ENCODE assay signal across 1 cellular context in the genomic region with DNA sequence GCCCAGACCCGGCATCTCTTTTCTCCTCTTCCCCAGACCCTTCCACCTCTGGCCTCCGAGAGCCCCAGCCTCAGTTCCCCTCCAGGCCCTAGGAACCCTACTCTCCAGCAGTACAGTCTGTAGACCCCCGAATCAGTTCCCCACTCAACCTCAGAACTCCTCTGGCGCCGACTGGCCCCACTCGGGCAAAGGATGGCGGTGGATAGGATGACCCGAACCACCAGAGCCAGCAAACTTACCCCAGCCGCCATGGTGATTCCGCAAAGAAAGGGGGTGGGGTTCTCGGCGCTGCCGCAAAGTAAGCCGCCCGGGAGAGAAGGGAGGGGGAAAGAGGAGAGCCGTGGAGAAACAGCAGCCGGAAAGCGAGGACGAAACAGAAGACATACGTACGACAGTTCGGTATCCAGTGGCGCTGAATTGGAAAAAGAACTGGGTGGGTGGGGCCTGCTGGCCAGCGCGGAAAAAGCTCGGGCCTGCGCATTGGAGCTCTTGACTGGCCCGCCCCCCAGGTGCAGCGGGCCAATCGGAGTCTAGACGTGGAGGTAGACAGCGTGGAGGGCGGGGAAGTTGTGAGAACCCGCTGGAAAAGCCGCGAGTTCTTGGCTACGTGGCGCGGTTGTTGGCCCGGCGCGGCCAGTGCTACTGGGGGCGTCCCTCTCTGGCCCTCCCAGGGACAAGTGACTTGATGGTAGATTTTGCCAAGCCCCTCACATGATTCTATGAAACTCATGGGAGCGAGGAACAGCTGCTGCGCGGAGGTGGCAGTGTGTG.
A peak's percentile ranks its signal among the peaks of the same experiment; 100 is the strongest.
TF ChIP-seq lines count a peak whose summit lies in the region.

A gene with protein sequence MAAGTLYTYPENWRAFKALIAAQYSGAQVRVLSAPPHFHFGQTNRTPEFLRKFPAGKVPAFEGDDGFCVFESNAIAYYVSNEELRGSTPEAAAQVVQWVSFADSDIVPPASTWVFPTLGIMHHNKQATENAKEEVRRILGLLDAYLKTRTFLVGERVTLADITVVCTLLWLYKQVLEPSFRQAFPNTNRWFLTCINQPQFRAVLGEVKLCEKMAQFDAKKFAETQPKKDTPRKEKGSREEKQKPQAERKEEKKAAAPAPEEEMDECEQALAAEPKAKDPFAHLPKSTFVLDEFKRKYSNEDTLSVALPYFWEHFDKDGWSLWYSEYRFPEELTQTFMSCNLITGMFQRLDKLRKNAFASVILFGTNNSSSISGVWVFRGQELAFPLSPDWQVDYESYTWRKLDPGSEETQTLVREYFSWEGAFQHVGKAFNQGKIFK (minus strand): TSS at position 300 of the 771 bp plus-strand sequence. CDS start 49 bp downstream, at position 251.

TF ChIP-seq in K562, 482 proteins besides CTCF, POLR2A, EP300 and RAD21 (continued from another document and continues in another):
- TF ChIP-seq IFI16 (CRISPR knock-in tag; IDR thresholded peaks at IDR 0.05) (no peak), MCM3 (IDR thresholded peaks at IDR 0.05) (no peak), RFX5 (IDR thresholded peaks at IDR 0.05; ENCODE audit: low read depth, low read length) (no peak), BCOR (IDR thresholded peaks at IDR 0.05) (peak; percentile 82), CBX1 (IDR thresholded peaks at IDR 0.05; ENCODE audit: low read depth) (no peak), ESRRA (IDR thresholded peaks at IDR 0.05; ENCODE audit: borderline replicate concordance, low read depth) (peak; percentile 11), ZBTB1 (CRISPR knock-in tag; IDR thresholded peaks at IDR 0.05; ENCODE audit: borderline replicate concordance, low read depth) (no peak; the same call in 1 of the 2 replicates), ZFP36 (IDR thresholded peaks at IDR 0.05; ENCODE audit: low read depth, low read length, partially characterized antibody) (no peak), YBX1 (IDR thresholded peaks at IDR 0.05) (no peak), ZNF589 (CRISPR knock-in tag; IDR thresholded peaks at IDR 0.05; ENCODE audit: low read depth) (no peak), ZNF175 (CRISPR knock-in tag; IDR thresholded peaks at IDR 0.05; ENCODE audit: low read depth) (no peak), POLR2AphosphoS2 (IDR thresholded peaks at IDR 0.05; ENCODE audit: low read length) (peak; percentile 91), ZBTB8A (IDR thresholded peaks at IDR 0.05; ENCODE audit: partially characterized antibody) (no peak), U2AF1 (optimal IDR thresholded peaks at IDR 0.05; ENCODE audit: low read depth, low read length) (no peak), RBM22 (IDR thresholded peaks at IDR 0.05; ENCODE audit: low read depth, low read length, poor library complexity, severe bottlenecking) (no peak), FOXJ3 (CRISPR knock-in tag; IDR thresholded peaks at IDR 0.05) (no peak), SMARCA4 (IDR thresholded peaks at IDR 0.05) (no peak), ZNF764 (CRISPR knock-in tag; IDR thresholded peaks at IDR 0.05; ENCODE audit: low read depth) (no peak), SIN3B (IDR thresholded peaks at IDR 0.05; ENCODE audit: low read depth) (no peak), KLF16 (IDR thresholded peaks at IDR 0.05) (no peak), TOE1 (IDR thresholded peaks at IDR 0.05; ENCODE audit: borderline replicate concordance) (peak; percentile 60), TOE1 (CRISPR knock-in tag; IDR thresholded peaks at IDR 0.05; ENCODE audit: borderline replicate concordance, low read depth) (0 out of 2 replicates have a peak, but pooled peaks have one; percentile 43), L3MBTL2 (IDR thresholded peaks at IDR 0.05) (no peak), PML (IDR thresholded peaks at IDR 0.05; ENCODE audit: low read length) (peak; percentile 80), ZC3H4 (CRISPR knock-in tag; IDR thresholded peaks at IDR 0.05; ENCODE audit: borderline replicate concordance) (no peak), TCFL5 (CRISPR knock-in tag; conservative IDR thresholded peaks at IDR 0.05) (no peak), MTF1 (CRISPR knock-in tag; IDR thresholded peaks at IDR 0.05; ENCODE audit: borderline replicate concordance) (no peak), ELF2 (CRISPR knock-in tag; IDR thresholded peaks at IDR 0.05) (0 out of 2 replicates have a peak, but pooled peaks have one; percentile 67), ZNF41 (CRISPR knock-in tag; conservative IDR thresholded peaks at IDR 0.05) (no peak), ZNF408 (CRISPR knock-in tag; IDR thresholded peaks at IDR 0.05; ENCODE audit: low read depth) (no peak), ZNF695 (CRISPR knock-in tag; IDR thresholded peaks at IDR 0.05) (no peak), ZNF23 (CRISPR knock-in tag; IDR thresholded peaks at IDR 0.05) (no peak), ATF7 (IDR thresholded peaks at IDR 0.05) (peak; percentile 76; the same call in 1 of the 2 replicates), CHCHD3 (CRISPR knock-in tag; IDR thresholded peaks at IDR 0.05) (no peak), SMAD1 (IDR thresholded peaks at IDR 0.05; ENCODE audit: low read depth, low read length, partially characterized antibody) (peak; percentile 71), ZNF57 (CRISPR knock-in tag; IDR thresholded peaks at IDR 0.05) (no peak), HIVEP1 (CRISPR knock-in tag; IDR thresholded peaks at IDR 0.05) (no peak), CBFA2T3 (IDR thresholded peaks at IDR 0.05) (no peak), NFIC (IDR thresholded peaks at IDR 0.05) (peak; percentile 34; the same call in 1 of the 2 replicates), NFE2L1 (tag; IDR thresholded peaks at IDR 0.05; ENCODE audit: borderline replicate concordance, low read depth) (no peak), MAFF (IDR thresholded peaks at IDR 0.05; ENCODE audit: low read length) (no peak), MEF2A (IDR thresholded peaks at IDR 0.05; ENCODE audit: control insufficient read depth, low read depth, low read length) (no peak), SMARCE1 (IDR thresholded peaks at IDR 0.05) (peak; percentile 56), FOXK1 (CRISPR knock-in tag; IDR thresholded peaks at IDR 0.05; ENCODE audit: borderline replicate concordance) (0 out of 2 replicates have a peak, but pooled peaks have one; percentile 15), SRSF7 (optimal IDR thresholded peaks at IDR 0.05; ENCODE audit: low read depth, low read length) (no peak), ZNF165 (CRISPR knock-in tag; IDR thresholded peaks at IDR 0.05; ENCODE audit: borderline replicate concordance) (no peak)
- TF ChIP-seq, protein P1, sequence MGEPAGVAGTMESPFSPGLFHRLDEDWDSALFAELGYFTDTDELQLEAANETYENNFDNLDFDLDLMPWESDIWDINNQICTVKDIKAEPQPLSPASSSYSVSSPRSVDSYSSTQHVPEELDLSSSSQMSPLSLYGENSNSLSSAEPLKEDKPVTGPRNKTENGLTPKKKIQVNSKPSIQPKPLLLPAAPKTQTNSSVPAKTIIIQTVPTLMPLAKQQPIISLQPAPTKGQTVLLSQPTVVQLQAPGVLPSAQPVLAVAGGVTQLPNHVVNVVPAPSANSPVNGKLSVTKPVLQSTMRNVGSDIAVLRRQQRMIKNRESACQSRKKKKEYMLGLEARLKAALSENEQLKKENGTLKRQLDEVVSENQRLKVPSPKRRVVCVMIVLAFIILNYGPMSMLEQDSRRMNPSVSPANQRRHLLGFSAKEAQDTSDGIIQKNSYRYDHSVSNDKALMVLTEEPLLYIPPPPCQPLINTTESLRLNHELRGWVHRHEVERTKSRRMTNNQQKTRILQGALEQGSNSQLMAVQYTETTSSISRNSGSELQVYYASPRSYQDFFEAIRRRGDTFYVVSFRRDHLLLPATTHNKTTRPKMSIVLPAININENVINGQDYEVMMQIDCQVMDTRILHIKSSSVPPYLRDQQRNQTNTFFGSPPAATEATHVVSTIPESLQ (CRISPR knock-in tag; IDR thresholded peaks at IDR 0.05), result 0 out of 2 replicates have a peak, but pooled peaks have one; percentile 58
- TF ChIP-seq, protein P2, sequence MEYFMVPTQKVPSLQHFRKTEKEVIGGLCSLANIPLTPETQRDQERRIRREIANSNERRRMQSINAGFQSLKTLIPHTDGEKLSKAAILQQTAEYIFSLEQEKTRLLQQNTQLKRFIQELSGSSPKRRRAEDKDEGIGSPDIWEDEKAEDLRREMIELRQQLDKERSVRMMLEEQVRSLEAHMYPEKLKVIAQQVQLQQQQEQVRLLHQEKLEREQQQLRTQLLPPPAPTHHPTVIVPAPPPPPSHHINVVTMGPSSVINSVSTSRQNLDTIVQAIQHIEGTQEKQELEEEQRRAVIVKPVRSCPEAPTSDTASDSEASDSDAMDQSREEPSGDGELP (CRISPR knock-in tag; IDR thresholded peaks at IDR 0.05; ENCODE audit: borderline replicate concordance), result peak; percentile 82
- TF ChIP-seq, protein P3, sequence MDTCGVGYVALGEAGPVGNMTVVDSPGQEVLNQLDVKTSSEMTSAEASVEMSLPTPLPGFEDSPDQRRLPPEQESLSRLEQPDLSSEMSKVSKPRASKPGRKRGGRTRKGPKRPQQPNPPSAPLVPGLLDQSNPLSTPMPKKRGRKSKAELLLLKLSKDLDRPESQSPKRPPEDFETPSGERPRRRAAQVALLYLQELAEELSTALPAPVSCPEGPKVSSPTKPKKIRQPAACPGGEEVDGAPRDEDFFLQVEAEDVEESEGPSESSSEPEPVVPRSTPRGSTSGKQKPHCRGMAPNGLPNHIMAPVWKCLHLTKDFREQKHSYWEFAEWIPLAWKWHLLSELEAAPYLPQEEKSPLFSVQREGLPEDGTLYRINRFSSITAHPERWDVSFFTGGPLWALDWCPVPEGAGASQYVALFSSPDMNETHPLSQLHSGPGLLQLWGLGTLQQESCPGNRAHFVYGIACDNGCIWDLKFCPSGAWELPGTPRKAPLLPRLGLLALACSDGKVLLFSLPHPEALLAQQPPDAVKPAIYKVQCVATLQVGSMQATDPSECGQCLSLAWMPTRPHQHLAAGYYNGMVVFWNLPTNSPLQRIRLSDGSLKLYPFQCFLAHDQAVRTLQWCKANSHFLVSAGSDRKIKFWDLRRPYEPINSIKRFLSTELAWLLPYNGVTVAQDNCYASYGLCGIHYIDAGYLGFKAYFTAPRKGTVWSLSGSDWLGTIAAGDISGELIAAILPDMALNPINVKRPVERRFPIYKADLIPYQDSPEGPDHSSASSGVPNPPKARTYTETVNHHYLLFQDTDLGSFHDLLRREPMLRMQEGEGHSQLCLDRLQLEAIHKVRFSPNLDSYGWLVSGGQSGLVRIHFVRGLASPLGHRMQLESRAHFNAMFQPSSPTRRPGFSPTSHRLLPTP (IDR thresholded peaks at IDR 0.05; ENCODE audit: borderline replicate concordance, extremely low read depth, insufficient read length), result no peak
- TF ChIP-seq, protein P4, sequence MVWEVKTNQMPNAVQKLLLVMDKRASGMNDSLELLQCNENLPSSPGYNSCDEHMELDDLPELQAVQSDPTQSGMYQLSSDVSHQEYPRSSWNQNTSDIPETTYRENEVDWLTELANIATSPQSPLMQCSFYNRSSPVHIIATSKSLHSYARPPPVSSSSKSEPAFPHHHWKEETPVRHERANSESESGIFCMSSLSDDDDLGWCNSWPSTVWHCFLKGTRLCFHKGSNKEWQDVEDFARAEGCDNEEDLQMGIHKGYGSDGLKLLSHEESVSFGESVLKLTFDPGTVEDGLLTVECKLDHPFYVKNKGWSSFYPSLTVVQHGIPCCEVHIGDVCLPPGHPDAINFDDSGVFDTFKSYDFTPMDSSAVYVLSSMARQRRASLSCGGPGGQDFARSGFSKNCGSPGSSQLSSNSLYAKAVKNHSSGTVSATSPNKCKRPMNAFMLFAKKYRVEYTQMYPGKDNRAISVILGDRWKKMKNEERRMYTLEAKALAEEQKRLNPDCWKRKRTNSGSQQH (CRISPR knock-in tag; IDR thresholded peaks at IDR 0.05), result no peak
- TF ChIP-seq, protein P5, sequence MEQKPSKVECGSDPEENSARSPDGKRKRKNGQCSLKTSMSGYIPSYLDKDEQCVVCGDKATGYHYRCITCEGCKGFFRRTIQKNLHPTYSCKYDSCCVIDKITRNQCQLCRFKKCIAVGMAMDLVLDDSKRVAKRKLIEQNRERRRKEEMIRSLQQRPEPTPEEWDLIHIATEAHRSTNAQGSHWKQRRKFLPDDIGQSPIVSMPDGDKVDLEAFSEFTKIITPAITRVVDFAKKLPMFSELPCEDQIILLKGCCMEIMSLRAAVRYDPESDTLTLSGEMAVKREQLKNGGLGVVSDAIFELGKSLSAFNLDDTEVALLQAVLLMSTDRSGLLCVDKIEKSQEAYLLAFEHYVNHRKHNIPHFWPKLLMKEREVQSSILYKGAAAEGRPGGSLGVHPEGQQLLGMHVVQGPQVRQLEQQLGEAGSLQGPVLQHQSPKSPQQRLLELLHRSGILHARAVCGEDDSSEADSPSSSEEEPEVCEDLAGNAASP (IDR thresholded peaks at IDR 0.05), result no peak
- TF ChIP-seq, protein P6, sequence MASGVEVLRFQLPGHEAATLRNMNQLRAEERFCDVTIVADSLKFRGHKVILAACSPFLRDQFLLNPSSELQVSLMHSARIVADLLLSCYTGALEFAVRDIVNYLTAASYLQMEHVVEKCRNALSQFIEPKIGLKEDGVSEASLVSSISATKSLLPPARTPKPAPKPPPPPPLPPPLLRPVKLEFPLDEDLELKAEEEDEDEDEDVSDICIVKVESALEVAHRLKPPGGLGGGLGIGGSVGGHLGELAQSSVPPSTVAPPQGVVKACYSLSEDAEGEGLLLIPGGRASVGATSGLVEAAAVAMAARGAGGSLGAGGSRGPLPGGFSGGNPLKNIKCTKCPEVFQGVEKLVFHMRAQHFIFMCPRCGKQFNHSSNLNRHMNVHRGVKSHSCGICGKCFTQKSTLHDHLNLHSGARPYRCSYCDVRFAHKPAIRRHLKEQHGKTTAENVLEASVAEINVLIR (CRISPR knock-in tag; IDR thresholded peaks at IDR 0.05), result no peak
- TF ChIP-seq, protein P7, sequence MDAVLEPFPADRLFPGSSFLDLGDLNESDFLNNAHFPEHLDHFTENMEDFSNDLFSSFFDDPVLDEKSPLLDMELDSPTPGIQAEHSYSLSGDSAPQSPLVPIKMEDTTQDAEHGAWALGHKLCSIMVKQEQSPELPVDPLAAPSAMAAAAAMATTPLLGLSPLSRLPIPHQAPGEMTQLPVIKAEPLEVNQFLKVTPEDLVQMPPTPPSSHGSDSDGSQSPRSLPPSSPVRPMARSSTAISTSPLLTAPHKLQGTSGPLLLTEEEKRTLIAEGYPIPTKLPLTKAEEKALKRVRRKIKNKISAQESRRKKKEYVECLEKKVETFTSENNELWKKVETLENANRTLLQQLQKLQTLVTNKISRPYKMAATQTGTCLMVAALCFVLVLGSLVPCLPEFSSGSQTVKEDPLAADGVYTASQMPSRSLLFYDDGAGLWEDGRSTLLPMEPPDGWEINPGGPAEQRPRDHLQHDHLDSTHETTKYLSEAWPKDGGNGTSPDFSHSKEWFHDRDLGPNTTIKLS (IDR thresholded peaks at IDR 0.05; ENCODE audit: borderline replicate concordance, low read depth), result peak; percentile 100
- TF ChIP-seq, protein P8, sequence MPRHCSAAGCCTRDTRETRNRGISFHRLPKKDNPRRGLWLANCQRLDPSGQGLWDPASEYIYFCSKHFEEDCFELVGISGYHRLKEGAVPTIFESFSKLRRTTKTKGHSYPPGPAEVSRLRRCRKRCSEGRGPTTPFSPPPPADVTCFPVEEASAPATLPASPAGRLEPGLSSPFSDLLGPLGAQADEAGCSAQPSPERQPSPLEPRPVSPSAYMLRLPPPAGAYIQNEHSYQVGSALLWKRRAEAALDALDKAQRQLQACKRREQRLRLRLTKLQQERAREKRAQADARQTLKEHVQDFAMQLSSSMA (CRISPR knock-in tag; IDR thresholded peaks at IDR 0.05), result no peak
